ENCODE assay signal across 17 cellular contexts in the genomic region with DNA sequence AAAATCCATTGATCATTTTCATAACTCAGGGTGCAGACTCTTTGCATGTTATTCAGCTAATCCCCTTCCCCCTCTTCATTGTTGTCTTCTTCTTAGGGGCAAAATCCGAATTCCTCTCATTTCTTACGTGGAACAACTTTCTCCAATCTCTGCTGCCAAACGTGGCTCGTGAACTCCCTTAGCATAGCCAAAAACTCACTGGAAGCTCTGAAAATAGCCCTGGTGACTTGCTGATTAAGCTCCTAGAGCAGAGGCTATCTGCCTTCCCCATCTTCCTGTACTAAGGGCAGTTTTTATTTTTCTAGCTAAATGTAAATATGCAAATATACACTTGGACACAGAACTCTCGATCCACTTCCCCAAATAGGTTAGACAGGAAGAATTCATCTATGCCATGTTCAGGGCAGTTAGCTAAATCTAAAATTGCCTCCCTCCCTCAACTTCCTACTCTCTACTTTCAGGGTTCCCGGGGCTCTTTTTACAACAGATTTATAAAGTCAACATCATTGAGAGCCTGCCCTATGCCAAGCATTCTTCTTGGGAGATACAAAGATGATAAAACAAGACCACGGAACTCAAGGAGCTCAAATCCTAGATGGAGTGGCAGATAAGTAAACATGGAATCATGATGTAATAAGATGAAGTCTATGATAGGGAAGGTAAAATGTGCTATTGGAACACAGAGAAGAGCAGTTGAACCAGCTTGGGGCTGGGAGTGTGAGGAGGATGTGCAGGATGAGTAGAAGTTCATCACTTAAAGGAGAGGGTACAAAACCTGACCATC. TPM values are rescaled to one million over a fixed set of nuclear protein-coding genes. Genes with fewer than 3 reads are reported as not detected.
A peak's percentile ranks its signal among the peaks of the same experiment; 100 is the strongest.
DNase-seq lines count a peak whose midpoint lies in the region; ATAC-seq, FAIRE-seq and TF ChIP-seq lines count a peak whose summit lies in the region.
"Had no signal": no experiment of that assay in that cellular context is flagged by ENCODE, and none has a peak within 500 bp of the region (broad histone marks: within the 10 kb centered on the region; RNA-seq: fewer than 3 reads in every experiment).

No MANE protein-coding gene starts in this region.

- TF ChIP-seq EP300 in GM12878 (IDR thresholded peaks at IDR 0.05; ENCODE audit: borderline replicate concordance in 1 of 2, control insufficient read depth in 1 of 2, low read depth in 2 of 2, low read length in 2 of 2) = no peak

- H2AFZ ChIP-seq in GM12878 (ENCODE audit: control insufficient read depth, low read depth, low read length) (no peak overlapping the region), osteoblast (ENCODE audit: low read length) (no peak overlapping the region)

- H3K36me3 ChIP-seq in BLaER1 treated with 17β-estradiol and CSF1 and Interleukin-3, amounts not matched to agents 10 nM and 100 nM = no peaks in the 10 kb centered on the region; a peak in 1 of 22 replicates
- no peaks in the 10 kb centered on the region for H3K36me3 ChIP-seq in GM12878 (ENCODE audit: control insufficient read depth in 2 of 2, insufficient read depth in 2 of 2, low read length in 1 of 2)
- H3K36me3 ChIP-seq in prostate gland = no peaks in the 10 kb centered on the region
- no peaks in the 10 kb centered on the region for H3K36me3 ChIP-seq in osteoblast (ENCODE audit: insufficient read depth, low read length)

- H3K9me3 ChIP-seq in BLaER1 treated with 17β-estradiol and CSF1 and Interleukin-3, amounts not matched to agents 10 nM and 100 nM (replicated peaks in 1 of 11) = peaks cover 7 to 82% (median 21%) of the 10 kb centered on the region in 11 experiments; a peak in 21 of 22 replicates
- H3K9me3 ChIP-seq in GM12878 (replicated peaks; ENCODE audit: control insufficient read depth, insufficient read depth, low read length) (no peaks in the 10 kb centered on the region; the same call in 2 of the 3 replicates), prostate gland (no peaks in the 10 kb centered on the region), osteoblast (ENCODE audit: low read depth, low read length) (no peaks in the 10 kb centered on the region)

- TF ChIP-seq POLR2A in GM12878 (IDR thresholded peaks at IDR 0.05; ENCODE audit: low read depth, low read length) = no peak
- TF ChIP-seq POLR2A in prostate gland (IDR thresholded peaks at IDR 0.05) = no peak
- TF ChIP-seq POLR2A in GM12891 (IDR thresholded peaks at IDR 0.05; ENCODE audit: low read depth, low read length) = no peak

- H3K4me2 ChIP-seq in BLaER1 treated with 17β-estradiol and CSF1 and Interleukin-3, amounts not matched to agents 10 nM and 100 nM = peak overlapping the region; percentile 22 to 94 (median 51); a peak in 21 of 22 replicates
- H3K4me2 ChIP-seq in GM12878 (ENCODE audit: control insufficient read depth, insufficient read depth) (peak overlapping the region; percentile 60), osteoblast (ENCODE audit: insufficient read depth, low read length) (no peak overlapping the region)

- TF ChIP-seq CTCF in GM12878 (IDR thresholded peaks at IDR 0.05 in 2 of 3, conservative IDR thresholded peaks at IDR 0.05 in 1 of 3; ENCODE audit: control insufficient read depth in 2 of 3, extremely low read depth in 1 of 3, insufficient read depth in 1 of 3, low read depth in 3 of 3, low read length in 3 of 3) (no peak), prostate gland (IDR thresholded peaks at IDR 0.05) (no peak), osteoblast (IDR thresholded peaks at IDR 0.05; ENCODE audit: extremely low read depth, low read depth, low read length) (no peak)

- no peaks in the 10 kb centered on the region for H3K79me2 ChIP-seq in GM12878 (ENCODE audit: control insufficient read depth, insufficient read depth, low read length)
- no peaks in the 10 kb centered on the region for H3K79me2 ChIP-seq in osteoblast (ENCODE audit: insufficient read depth, low read length)

- POLR2A ChIA-PET in GM12878 (lab: Charles Lee) = interaction anchor here (0.8 to 1.5 kb wide), 5 partner anchors 8 to 96 kb away, joined by 3 read pairs; no protein-coding TSS in a partner anchor

- H4K20me1 ChIP-seq in BLaER1 treated with 17β-estradiol and CSF1 and Interleukin-3, amounts not matched to agents 10 nM and 100 nM = no peaks in the 10 kb centered on the region
- no peaks in the 10 kb centered on the region for H4K20me1 ChIP-seq in GM12878 (ENCODE audit: control insufficient read depth, insufficient read depth)
- H4K20me1 ChIP-seq in osteoblast (ENCODE audit: insufficient read depth, low read length) = no peaks in the 10 kb centered on the region

- ATAC-seq in GM12878 (no peak), HG03432 (IDR thresholded peaks at IDR 0.05; ENCODE audit: unreplicated experiment) (no peak)
- ATAC-seq: activated CD4-positive, CD25-positive, alpha-beta regulatory T cell treated with anti-CD3 and anti-CD28 coated beads, Interleukin-2, amount 50 U/mL, for 24 hours; stimulated activated naive CD8-positive, alpha-beta T cell treated with anti-CD3 and anti-CD28 coated beads, Interleukin-15, amount 100 ng/mL, for 72 hours had no signal

- DNase-seq in M059J (ENCODE audit: low read depth) (peak; percentile 2), GM12878 (ENCODE audit: low read depth, low spot score) (no peak), prostate gland (ENCODE audit: low spot score) (no peak), activated gamma-delta T cell (lab: John Stamatoyannopoulos, UW) (no peak), osteoblast (ENCODE audit: insufficient read length, low spot score, missing footprints) (no peak), GM12891 (ENCODE audit: insufficient read length, low spot score) (no peak)
- DNase-seq: cerebellar nuclear complex; foreskin fibroblast; IMR-90; NCI-H1092; stimulated activated naive CD8-positive, alpha-beta T cell treated with anti-CD3 and anti-CD28 coated beads, Interleukin-15, amount 100 ng/mL, for 72 hours; T-helper 2 cell had no signal

- peak overlapping the region in 6 of 11 experiments; percentile 26 to 92 (median 85); a peak in 11 of 22 replicates for H3K27ac ChIP-seq in BLaER1 treated with 17β-estradiol and CSF1 and Interleukin-3, amounts not matched to agents 10 nM and 100 nM
- H3K27ac ChIP-seq in GM12878 (ENCODE audit: control insufficient read depth, insufficient read depth) (no peak overlapping the region), prostate gland (peak overlapping the region; percentile 26 to 68), osteoblast (ENCODE audit: low read depth, low read length) (no peak overlapping the region)
- H3K27ac ChIP-seq: RWPE1 had no signal

- intact Hi-C loops in GM12878 (cut with micrococcal nuclease; ENCODE audit: unreplicated experiment) = no loop called here
- intact Hi-C loops in prostate gland (cut with DNase I) = no loop called here

- in situ Hi-C loops in GM12878 (cut with MboI) = no loop called here

- H3K4me1 ChIP-seq in BLaER1 treated with 17β-estradiol and CSF1 and Interleukin-3, amounts not matched to agents 10 nM and 100 nM = peaks cover 6 to 66% (median 24%) of the 10 kb centered on the region in 10 experiments; a peak in 18 of 20 replicates
- H3K4me1 ChIP-seq in GM12878 (ENCODE audit: control insufficient read depth, insufficient read depth, low read length) (no peaks in the 10 kb centered on the region), prostate gland (replicated peaks) (no peaks in the 10 kb centered on the region), osteoblast (ENCODE audit: insufficient read depth, low read length) (peaks cover 15% of the 10 kb centered on the region)

- SMC1A ChIA-PET in GM12878 (lab: Charles Lee; ENCODE audit: uncharacterized antibody, unreplicated experiment) = interaction anchor here (0.7 to 1.6 kb wide), 13 partner anchors 9 to 70 kb away, joined by 3 to 9 read pairs (median 4); no protein-coding TSS in a partner anchor

- CTCF ChIA-PET in GM12878 (lab: Yijun Ruan, JAX) = interaction anchor here (0.6 to 1.4 kb wide), 4 partner anchors 9 to 294 kb away, joined by 3 to 8 read pairs (median 5); no protein-coding TSS in a partner anchor

- FAIRE-seq in GM12878 (lab: Jason Lieb, UNC) (no peak), GM12891 (lab: Jason Lieb, UNC) (no peak)
- FAIRE-seq: H54 had no signal

- RAD21 ChIA-PET in GM12878 (lab: Charles Lee; ENCODE audit: unreplicated experiment) = interaction anchor here (0.8 to 1.1 kb wide), 2 partner anchors 10 to 24 kb away, joined by 3 read pairs; no protein-coding TSS in a partner anchor

- 6% methylated on average over 7 of the region's 7 CpGs for WGBS in GM12878 (ENCODE audit: insufficient coverage, insufficient replicate concordance, low lambda C conversion rate, missing lambda C conversion rate)
- 18% methylated on average over 7 of the region's 7 CpGs for WGBS in prostate gland

- H3K27me3 ChIP-seq in BLaER1 treated with 17β-estradiol and CSF1 and Interleukin-3, amounts not matched to agents 10 nM and 100 nM = no peaks in the 10 kb centered on the region
- H3K27me3 ChIP-seq in GM12878 (replicated peaks in 1 of 2; ENCODE audit: control insufficient read depth in 2 of 2, insufficient read depth in 2 of 2, low read length in 1 of 2) = no peaks in the 10 kb centered on the region; a peak in 1 of 4 replicates
- H3K27me3 ChIP-seq in prostate gland (replicated peaks; ENCODE audit: insufficient read depth) = no peaks in the 10 kb centered on the region
- H3K27me3 ChIP-seq in osteoblast (ENCODE audit: insufficient read depth, low read length) = no peaks in the 10 kb centered on the region

- no peak for TF ChIP-seq RAD21 in GM12878 (IDR thresholded peaks at IDR 0.05; ENCODE audit: insufficient read depth, low read depth, low read length)

- H3K9ac ChIP-seq in BLaER1 treated with 17β-estradiol and CSF1 and Interleukin-3, amounts not matched to agents 10 nM and 100 nM = peak overlapping the region in 5 of 11 experiments; percentile 52 to 76 (median 69); a peak in 10 of 22 replicates
- no peak overlapping the region for H3K9ac ChIP-seq in GM12878 (ENCODE audit: control insufficient read depth, insufficient read depth, low read length)

- peak overlapping the region in 3 of 10 experiments; percentile 12 to 30 (median 29); a peak in 5 of 20 replicates for H3K4me3 ChIP-seq in BLaER1 treated with 17β-estradiol and CSF1 and Interleukin-3, amounts not matched to agents 10 nM and 100 nM
- H3K4me3 ChIP-seq in GM12878 (no peak overlapping the region), prostate gland (no peak overlapping the region), osteoblast (ENCODE audit: insufficient read depth, low read length) (no peak overlapping the region)

- BruUV-seq in GM12878 (replicated peaks; lab: Mats Ljungman, UMichigan) = no TSS peak

RNA-seq across cellular contexts. Expression of a gene that starts 59.4 kb away (rescaled TPM):
- not detected in 2 replicates for total RNA-seq in M059J (2014; rRNA removed; shearing (Covaris generic))
- total RNA-seq in GM12878 (2013; cell fraction: nucleolus; rRNA removed) = 0.17 TPM in 1 of 2 replicates, not detected in the other
- total RNA-seq in GM12878 (2014; rRNA removed) (not detected in 2 replicates), GM12878 (2014; rRNA removed; fragmentation: Illumina TruSeq; extraction: Trizol) (not detected in 2 replicates), GM12878 (2021) (0.19 and 0.26 TPM in 2 replicates), prostate gland (10 to 100 TPM; 40.8 to 95.9 TPM), osteoblast (2.9 and 5.9 TPM in 2 replicates)
- polyA plus RNA-seq in GM12878 (2011; ENCODE audit: low read depth) = 0.08 TPM
- polyA plus RNA-seq in GM12878 (2011; rRNA removed) (0.11 and 0.27 TPM in 2 replicates), GM12878 (2014; fragmentation: Illumina TruSeq; extraction: Trizol) (0.03 TPM in 1 of 2 replicates, not detected in the other), GM12878 (2014; fragmentation: Nextera tagmentation; extraction: Ambion mirVana) (not detected), GM12878 (2014; rRNA removed) (not detected in 2 replicates), GM12878 (2016; fragmentation: Nextera tagmentation; extraction: Ambion mirVana) (not detected)
- polyA plus RNA-seq in GM12878 (2011; cell fraction: cytosol; rRNA removed) = 0.13 and 0.15 TPM in 2 replicates
- 0.06 and 0.07 TPM in 2 replicates for polyA plus RNA-seq in GM12878 (2011; cell fraction: nucleus; rRNA removed)
- polyA plus RNA-seq in GM12878 (2012) = 0.07 TPM in 1 of 2 replicates, not detected in the other
- 0.10 TPM in 1 of 2 replicates, not detected in the other for polyA minus RNA-seq in GM12878 (2011; rRNA and poly(A)+ RNA removed)
- not detected in 2 replicates for polyA minus RNA-seq in GM12878 (2011; cell fraction: cytosol; rRNA and poly(A)+ RNA removed)
- 0.12 TPM in 1 of 2 replicates, not detected in the other for polyA minus RNA-seq in GM12878 (2011; cell fraction: nucleus; rRNA and poly(A)+ RNA removed)
- polyA plus RNA-seq in GM12891 (2012; ENCODE audit: low read depth, missing spikeins) = 0.32 TPM

Comparison
In these comparisons a context has a peak if more than half of its experiments do, and no peak if none do; other contexts are left out.
1. H3K27ac ChIP-seq: peak in BLaER1 treated with 17β-estradiol and CSF1 and Interleukin-3, amounts not matched to agents 10 nM and 100 nM (6 of 11) and prostate gland (2 of 2); none in GM12878 (single experiment) and osteoblast (single experiment).